Comparison of ENCODE assay signal across 10 cellular contexts in the genomic region with DNA sequence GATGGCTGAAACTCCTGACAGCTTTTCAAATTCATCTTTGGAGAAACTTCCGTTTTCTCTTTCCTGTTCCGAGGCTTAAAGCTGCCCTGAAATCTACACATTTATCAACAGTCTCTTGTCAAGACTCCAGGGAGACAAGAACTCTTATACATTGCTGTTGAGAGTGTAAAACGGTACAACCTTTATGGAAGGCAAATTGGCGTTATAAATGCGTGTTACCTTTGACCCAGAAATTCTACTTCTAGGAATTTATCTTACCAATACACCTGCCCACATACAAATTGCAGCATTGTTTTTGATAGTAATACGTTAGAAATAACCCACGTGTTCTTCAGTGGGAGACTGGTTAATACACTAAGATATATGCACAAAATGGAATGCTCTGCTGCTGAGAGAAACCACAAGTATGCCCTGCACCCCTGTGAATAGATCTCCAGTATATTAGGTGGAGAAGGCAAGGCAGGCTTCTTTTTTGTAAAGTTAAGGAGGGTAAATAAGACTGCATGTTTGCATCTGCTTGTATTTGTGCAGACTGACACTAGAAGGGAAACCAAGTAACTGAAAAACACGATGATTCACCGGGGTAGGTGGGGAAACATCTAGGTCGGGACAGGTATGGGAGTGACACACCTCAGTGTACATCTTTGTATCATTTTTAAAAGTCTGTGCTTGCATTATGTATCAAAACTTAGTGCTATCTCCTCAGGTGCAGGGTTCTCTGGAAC.
A peak's percentile ranks its signal among the peaks of the same experiment; 100 is the strongest.
DNase-seq lines count a peak whose midpoint lies in the region; ATAC-seq and TF ChIP-seq lines count a peak whose summit lies in the region.
"Had no signal": no experiment of that assay in that cellular context is flagged by ENCODE, and none has a peak within 500 bp of the region (broad histone marks: within the 10 kb centered on the region; RNA-seq: fewer than 3 reads in every experiment).

No MANE protein-coding gene starts in this region.

- no peak overlapping the region for H4K91ac ChIP-seq in trophoblast cell (ENCODE audit: low read depth, low read length)

- TF ChIP-seq CTCF in choroid plexus epithelial cell (conservative IDR thresholded peaks at IDR 0.05; ENCODE audit: low read depth, low read length), result no peak

- H3K4me3 ChIP-seq in choroid plexus epithelial cell (ENCODE audit: low read depth, low read length) (no peak overlapping the region), trophoblast cell (ENCODE audit: low read depth, low read length) (no peak overlapping the region)

- peaks cover 0 to 2% of the 10 kb centered on the region in 2 experiments for H3K36me3 ChIP-seq in trophoblast cell (ENCODE audit: control insufficient read depth in 1 of 2, insufficient read depth in 2 of 2, low read length in 2 of 2)

- no peak overlapping the region for H4K12ac ChIP-seq in trophoblast cell (ENCODE audit: low read depth, low read length)

- peak overlapping the region; percentile 44 for H3K18ac ChIP-seq in trophoblast cell (ENCODE audit: low read length)

- peak overlapping the region; percentile 84 for H3K4ac ChIP-seq in trophoblast cell (ENCODE audit: low read depth, low read length)

- H3K23ac ChIP-seq in trophoblast cell (ENCODE audit: low read length), result no peak overlapping the region

- peak; percentile 15 for DNase-seq in HCEC 1CT
- peak; percentile 14 for DNase-seq in NOMO-1 treated with DMSO at 0.1 percent for 48 hours (lab: John Stamatoyannopoulos, UW; ENCODE audit: unreplicated experiment)
- peak; percentile 73 for DNase-seq in choroid plexus epithelial cell (ENCODE audit: low read depth)
- peak in 1 of 2 donors; percentile 14 for DNase-seq in trophoblast cell
- DNase-seq in T-helper 2 cell treated with Interferon-gamma antibody and Interleukin-4, amounts not matched to agents 5 μg/mL and 100 μg/mL, for 36 hours (ENCODE audit: low spot score), result no peak
- DNase-seq in stimulated activated CD4-positive, alpha-beta T cell treated with anti-CD3 and anti-CD28 coated beads, Interleukin-4, amount 100 ng/mL, for 24 hours, result no peak
- DNase-seq: GOT3, NCI-H1417 treated with DMSO at 0.1 percent for 48 hours had no signal

- no peaks in the 10 kb centered on the region for H3K9me3 ChIP-seq in trophoblast cell (ENCODE audit: insufficient read depth, low read depth, low read length)

- H3K27ac Mint-ChIP-seq in T-helper 2 cell treated with Interferon-gamma antibody and Interleukin-4, amounts not matched to agents 5 μg/mL and 100 μg/mL, for 36 hours, result no peak overlapping the region

- H3K9me3 Mint-ChIP-seq in T-helper 2 cell treated with Interferon-gamma antibody and Interleukin-4, amounts not matched to agents 5 μg/mL and 100 μg/mL, for 36 hours, result no peaks in the 10 kb centered on the region
- H3K9me3 Mint-ChIP-seq: central memory CD8-positive, alpha-beta T cell had no signal

- H2BK12ac ChIP-seq in trophoblast cell (ENCODE audit: low read length), result no peak overlapping the region

- no peak overlapping the region for H4K8ac ChIP-seq in trophoblast cell (ENCODE audit: low read depth, low read length)

- H3K4me1 ChIP-seq in trophoblast cell (ENCODE audit: control insufficient read depth in 1 of 2, insufficient read depth in 2 of 2, low read length in 2 of 2), result peaks cover 15 to 21% of the 10 kb centered on the region in 2 experiments

- no peak overlapping the region for H3K9ac ChIP-seq in trophoblast cell (ENCODE audit: low read length)

- H2BK120ac ChIP-seq in trophoblast cell (ENCODE audit: insufficient read depth, low read length, poor library complexity), result no peak overlapping the region

- H3K79me1 ChIP-seq in trophoblast cell (ENCODE audit: low read length), result peaks cover 2% of the 10 kb centered on the region

- no peaks in the 10 kb centered on the region for H3K36me3 Mint-ChIP-seq in T-helper 2 cell treated with Interferon-gamma antibody and Interleukin-4, amounts not matched to agents 5 μg/mL and 100 μg/mL, for 36 hours (ENCODE audit: low read depth)

- H3K27me3 ChIP-seq in trophoblast cell (ENCODE audit: insufficient read depth, low read length), result no peaks in the 10 kb centered on the region

- H3K79me2 ChIP-seq in trophoblast cell (ENCODE audit: control insufficient read depth, insufficient read depth, low read length, poor library complexity), result peaks cover 19% of the 10 kb centered on the region

- no peak overlapping the region for H2AK5ac ChIP-seq in trophoblast cell (ENCODE audit: low read length)

- WGBS in trophoblast cell (ENCODE audit: extremely low coverage, insufficient coverage, insufficient read length), result no CpG with 5 or more reads among the region's 10 CpGs

- ATAC-seq in HG02884 (IDR thresholded peaks at IDR 0.05; ENCODE audit: unreplicated experiment), result no peak

- no peak overlapping the region for H3K4me3 Mint-ChIP-seq in T-helper 2 cell treated with Interferon-gamma antibody and Interleukin-4, amounts not matched to agents 5 μg/mL and 100 μg/mL, for 36 hours
- H3K4me3 Mint-ChIP-seq: central memory CD8-positive, alpha-beta T cell had no signal

- no peak overlapping the region for H3K27ac ChIP-seq in trophoblast cell (ENCODE audit: low read depth, low read length)

- peak overlapping the region; percentile 4 for H3K4me2 ChIP-seq in trophoblast cell (ENCODE audit: low read length)

- H3K27me3 Mint-ChIP-seq in T-helper 2 cell treated with Interferon-gamma antibody and Interleukin-4, amounts not matched to agents 5 μg/mL and 100 μg/mL, for 36 hours (ENCODE audit: low read depth), result no peaks in the 10 kb centered on the region

- H2BK5ac ChIP-seq in trophoblast cell (ENCODE audit: low read depth, low read length, poor library complexity), result no peak overlapping the region

- H3K14ac ChIP-seq in trophoblast cell (ENCODE audit: low read length), result no peak overlapping the region

- no peak overlapping the region for H2AFZ ChIP-seq in trophoblast cell (ENCODE audit: insufficient read depth, low read length, poor library complexity)

- H3K4me1 Mint-ChIP-seq in T-helper 2 cell treated with Interferon-gamma antibody and Interleukin-4, amounts not matched to agents 5 μg/mL and 100 μg/mL, for 36 hours (ENCODE audit: low read depth), result peaks cover 15% of the 10 kb centered on the region
- H3K4me1 Mint-ChIP-seq: central memory CD8-positive, alpha-beta T cell had no signal

Comparison
In these comparisons a context has a peak if more than half of its experiments do, and no peak if none do; other contexts are left out.
1. DNase-seq: peak in HCEC 1CT (single experiment), NOMO-1 treated with DMSO at 0.1 percent for 48 hours (single experiment) and choroid plexus epithelial cell (single experiment); none in T-helper 2 cell treated with Interferon-gamma antibody and Interleukin-4, amounts not matched to agents 5 μg/mL and 100 μg/mL, for 36 hours (single experiment) and stimulated activated CD4-positive, alpha-beta T cell treated with anti-CD3 and anti-CD28 coated beads, Interleukin-4, amount 100 ng/mL, for 24 hours (single experiment).